In the genomic region with DNA sequence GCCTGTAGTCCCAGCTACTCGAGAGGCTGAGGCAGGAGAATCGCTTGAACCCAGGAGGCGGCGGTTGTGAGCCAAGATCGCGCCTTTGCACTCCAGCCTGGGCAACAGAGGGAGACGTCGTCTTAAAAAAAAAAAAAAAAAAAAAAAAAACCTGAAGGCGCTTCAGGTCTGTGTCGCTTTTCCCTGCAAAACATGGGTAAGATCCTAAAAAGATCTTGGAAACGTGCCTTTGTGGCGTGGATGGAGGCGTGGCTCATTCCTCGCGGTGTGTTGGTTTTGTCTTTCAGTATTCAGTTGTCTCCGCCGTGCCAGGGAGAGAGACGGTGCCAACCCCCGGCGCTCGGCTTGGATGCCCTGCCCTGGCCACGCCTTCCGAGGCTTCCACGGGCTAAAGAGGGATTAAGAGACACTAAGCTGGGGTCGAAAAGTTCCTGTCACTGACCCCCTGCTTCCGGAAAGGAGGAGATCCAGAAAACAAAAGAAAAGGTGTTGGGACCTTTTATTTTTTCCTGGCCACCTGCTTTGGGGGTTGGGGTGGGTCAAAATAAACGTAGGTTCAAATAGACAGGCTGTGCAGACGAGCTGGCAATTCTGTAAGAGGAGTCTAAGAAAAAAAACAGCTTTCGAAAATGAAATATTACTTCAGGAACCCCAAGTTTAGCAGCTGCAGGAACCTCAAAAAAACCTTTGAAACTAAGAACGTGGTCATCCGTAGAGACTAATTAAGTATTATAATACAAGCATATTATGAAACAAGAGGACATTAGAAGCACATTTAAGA, we compare ENCODE assay signal across 8 cellular contexts. TPM values are rescaled to one million over a fixed set of nuclear protein-coding genes. Genes with fewer than 3 reads are reported as not detected.
DNase-seq lines count a peak whose midpoint lies in the region; ATAC-seq, FAIRE-seq and TF ChIP-seq lines count a peak whose summit lies in the region.

No MANE protein-coding gene starts in this region.

- no peaks in the 10 kb centered on the region for H4K20me1 ChIP-seq in osteoblast (ENCODE audit: insufficient read depth, low read length)

- H3K79me2 ChIP-seq in osteoblast (ENCODE audit: insufficient read depth, low read length), result no peaks in the 10 kb centered on the region

- FAIRE-seq in D721Med (lab: Jason Lieb, UNC), result no peak

- H3K36me3 ChIP-seq in HAP-1 (replicated peaks), result no peaks in the 10 kb centered on the region
- H3K36me3 ChIP-seq in osteoblast (ENCODE audit: insufficient read depth, low read length), result no peaks in the 10 kb centered on the region

- peak overlapping the region; percentile 96 for H2AFZ ChIP-seq in osteoblast (ENCODE audit: low read length)

- TF ChIP-seq CTCF in D721Med (IDR thresholded peaks at IDR 0.05; ENCODE audit: insufficient read depth, missing control alignments) (no peak), fibroblast of villous mesenchyme (IDR thresholded peaks at IDR 0.05; ENCODE audit: insufficient read depth, low read depth, low read length) (no peak), osteoblast (IDR thresholded peaks at IDR 0.05; ENCODE audit: extremely low read depth, low read depth, low read length) (no peak)

- H3K27me3 ChIP-seq in HAP-1 (ENCODE audit: low read depth) (no peaks in the 10 kb centered on the region), osteoblast (ENCODE audit: insufficient read depth, low read length) (no peaks in the 10 kb centered on the region)

- H3K27ac ChIP-seq in osteoblast (ENCODE audit: low read depth, low read length), result no peak overlapping the region

- peak overlapping the region; percentile 52 for H3K4me3 ChIP-seq in HAP-1
- peak overlapping the region; percentile 77 for H3K4me3 ChIP-seq in fibroblast of villous mesenchyme (ENCODE audit: low read depth, low read length)
- peak overlapping the region; percentile 89 for H3K4me3 ChIP-seq in osteoblast (ENCODE audit: insufficient read depth, low read length)

- DNase-seq in D721Med (ENCODE audit: insufficient read length, low spot score), result peak; percentile 24
- peak in 1 of 2 experiments; percentile 44 for DNase-seq in HAP-1 (ENCODE audit: low spot score in 2 of 2)
- peak; percentile 75 for DNase-seq in NCI-H526 treated with DMSO at 0.1 percent for 48 hours (lab: John Stamatoyannopoulos, UW)
- peak; percentile 37 for DNase-seq in activated T-cell treated with anti-CD3 and anti-CD28 coated beads, Interleukin-2, amount 50 U/mL, for 1 hour
- DNase-seq in fibroblast of villous mesenchyme (ENCODE audit: low read depth), result peak; percentile 8
- peak; percentile 62 for DNase-seq in osteoblast (ENCODE audit: insufficient read length, low spot score, missing footprints)

- in situ Hi-C loops in HAP-1 (cut with MboI; ENCODE audit: low sequenced_read_pairs), result no loop called here

- ATAC-seq in GM21825 (IDR thresholded peaks at IDR 0.05; ENCODE audit: unreplicated experiment) (no peak), GM18502 (IDR thresholded peaks at IDR 0.05; ENCODE audit: poor library complexity, unreplicated experiment) (no peak)

- H3K9me3 ChIP-seq in HAP-1 (no peaks in the 10 kb centered on the region), osteoblast (ENCODE audit: low read depth, low read length) (no peaks in the 10 kb centered on the region)

- peaks cover 16% of the 10 kb centered on the region for H3K4me1 ChIP-seq in HAP-1
- peaks cover 9% of the 10 kb centered on the region for H3K4me1 ChIP-seq in osteoblast (ENCODE audit: insufficient read depth, low read length)

- H3K4me2 ChIP-seq in osteoblast (ENCODE audit: insufficient read depth, low read length), result peak overlapping the region; percentile 98

RNA-seq across cellular contexts. Expression of a gene that starts 1.1 kb away (rescaled TPM):
- 4.8 and 14.7 TPM in 2 replicates for total RNA-seq in fibroblast of villous mesenchyme
- total RNA-seq in osteoblast, result 5.4 and 6.2 TPM in 2 replicates
